ENCODE assay signal across 8 cellular contexts in the genomic region with DNA sequence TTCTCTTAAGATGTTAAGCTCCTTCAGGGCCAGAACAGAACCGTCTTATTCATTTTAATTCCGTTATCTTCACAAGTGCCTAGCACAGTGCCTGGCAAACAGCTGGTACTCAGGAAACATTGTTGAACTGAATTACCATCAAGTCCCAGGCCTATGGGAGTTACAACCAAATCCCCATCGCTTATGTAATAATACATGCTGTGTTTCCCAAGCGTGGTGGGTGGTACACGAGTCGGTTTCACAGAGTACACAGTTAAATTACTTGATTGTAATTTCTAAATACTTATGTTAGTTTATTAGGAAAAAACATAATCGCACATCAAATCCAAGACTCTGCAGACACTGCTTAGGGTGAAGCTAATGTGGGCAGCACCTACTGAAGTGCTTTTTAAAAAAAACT. TPM values are rescaled to one million over a fixed set of nuclear protein-coding genes. Genes with fewer than 3 reads are reported as not detected.
A peak's percentile ranks its signal among the peaks of the same experiment; 100 is the strongest.
DNase-seq lines count a peak whose midpoint lies in the region; ATAC-seq and TF ChIP-seq lines count a peak whose summit lies in the region.

No MANE protein-coding gene starts in this region.

- DNase-seq in DMS 273 (lab: John Stamatoyannopoulos, UW; ENCODE audit: unreplicated experiment) (peak; percentile 61), DMS 273 treated with DMSO at 0.1 percent for 48 hours (lab: John Stamatoyannopoulos, UW) (no peak), MV-4-11 (lab: John Stamatoyannopoulos, UW) (peak; percentile 36), mesothelial cell of epicardium (ENCODE audit: low spot score in 2 of 2, unreplicated experiment in 2 of 2) (no peak), GM19238 (ENCODE audit: insufficient read length, low spot score) (no peak), posterior vena cava (ENCODE audit: low spot score) (no peak)
- no peak for DNase-seq in central memory CD8-positive, alpha-beta T cell (ENCODE audit: low spot score in 2 of 2)

- intact Hi-C loops in posterior vena cava (cut with DNase I), result no loop called here

- peaks cover 38% of the 10 kb centered on the region for H3K4me1 Mint-ChIP-seq in central memory CD8-positive, alpha-beta T cell
- H3K4me1 Mint-ChIP-seq in mesothelial cell of epicardium, result peaks cover 15% of the 10 kb centered on the region

- H3K4me3 Mint-ChIP-seq in central memory CD8-positive, alpha-beta T cell, result peak overlapping the region; percentile 100
- H3K4me3 Mint-ChIP-seq in mesothelial cell of epicardium, result peak overlapping the region; percentile 100

- peak overlapping the region; percentile 100 for H3K27ac Mint-ChIP-seq in central memory CD8-positive, alpha-beta T cell (ENCODE audit: low read depth)
- H3K27ac Mint-ChIP-seq in mesothelial cell of epicardium, result peak overlapping the region; percentile 100

- TF ChIP-seq CTCF in mesothelial cell of epicardium (IDR thresholded peaks at IDR 0.05; ENCODE audit: unreplicated experiment), result no peak

- ATAC-seq in central memory CD8-positive, alpha-beta T cell (replicated peaks; ENCODE audit: extremely low read depth, poor library complexity, severe bottlenecking), result no peak
- ATAC-seq in HG03460 (IDR thresholded peaks at IDR 0.05; ENCODE audit: unreplicated experiment), result no peak

- peaks cover 6% of the 10 kb centered on the region for H3K36me3 Mint-ChIP-seq in central memory CD8-positive, alpha-beta T cell (ENCODE audit: insufficient read depth)
- H3K36me3 Mint-ChIP-seq in mesothelial cell of epicardium, result peaks cover 11% of the 10 kb centered on the region

- no peaks in the 10 kb centered on the region for H3K9me3 Mint-ChIP-seq in central memory CD8-positive, alpha-beta T cell
- no peaks in the 10 kb centered on the region for H3K9me3 Mint-ChIP-seq in mesothelial cell of epicardium

- no peaks in the 10 kb centered on the region for H3K27me3 Mint-ChIP-seq in central memory CD8-positive, alpha-beta T cell
- H3K27me3 Mint-ChIP-seq in mesothelial cell of epicardium (ENCODE audit: low read depth), result no peaks in the 10 kb centered on the region

RNA-seq across cellular contexts. Expression of a gene that starts 1.0 kb away (rescaled TPM):
- total RNA-seq in mesothelial cell of epicardium (44.7 to 47.4 TPM (median 45.2 TPM) in 3 replicates), posterior vena cava (10 to 100 TPM; 29.7 to 31.1 TPM)

RNA-seq across cellular contexts. Expression of a gene that starts 36.4 kb away (rescaled TPM):
- total RNA-seq in mesothelial cell of epicardium, result 27.9 to 28.5 TPM (median 28.4 TPM) in 3 replicates
- 10 to 100 TPM; 20.2 to 23.5 TPM for total RNA-seq in posterior vena cava

Comparison
In these comparisons a context has a peak if more than half of its experiments do, and no peak if none do; other contexts are left out.
1. DNase-seq: peak in DMS 273 (single experiment) and MV-4-11 (single experiment); none in DMS 273 treated with DMSO at 0.1 percent for 48 hours (single experiment), central memory CD8-positive, alpha-beta T cell (0 of 2), mesothelial cell of epicardium (0 of 2), GM19238 (single experiment) and posterior vena cava (single experiment).